10 cellular contexts compared by ENCODE assay signal in the genomic region with DNA sequence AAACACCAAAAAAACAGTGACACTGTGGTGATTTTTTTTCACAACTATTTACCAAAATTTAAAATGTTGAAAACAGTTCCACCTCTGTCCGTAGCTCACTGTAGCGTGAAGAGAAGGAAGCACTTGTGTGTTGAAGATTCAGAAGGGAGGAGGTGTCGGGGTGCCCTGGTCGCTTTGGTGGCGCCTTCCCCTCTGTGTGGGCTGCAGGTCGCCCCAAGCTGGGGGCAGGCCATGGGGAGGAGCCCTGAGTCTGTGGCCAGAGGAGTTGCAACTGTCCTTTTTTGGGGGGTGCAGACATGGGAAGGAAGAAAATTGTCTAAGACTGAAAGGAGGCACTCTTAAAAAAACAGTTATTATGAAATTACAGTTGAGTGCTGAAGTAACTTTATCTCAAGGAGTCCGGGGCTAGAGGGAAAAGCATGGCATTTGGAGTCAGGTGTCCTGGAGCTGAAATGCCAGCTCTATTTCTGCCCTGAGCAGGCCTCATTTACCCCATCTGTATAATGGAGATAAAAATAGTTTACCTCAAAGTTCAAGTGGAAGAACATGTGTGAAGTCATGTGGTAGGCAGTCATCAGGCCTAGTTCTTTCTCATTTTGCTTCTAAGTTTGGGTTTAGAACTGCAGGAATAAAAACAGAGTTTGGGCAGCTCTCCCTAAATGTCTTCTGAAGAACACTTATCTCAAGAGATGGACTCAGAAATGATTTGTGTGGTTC.
DNase-seq lines count a peak whose midpoint lies in the region; ATAC-seq and TF ChIP-seq lines count a peak whose summit lies in the region.
"Had no signal": no experiment of that assay in that cellular context is flagged by ENCODE, and none has a peak within 500 bp of the region (broad histone marks: within the 10 kb centered on the region; RNA-seq: fewer than 3 reads in every experiment).

No MANE protein-coding gene starts in this region.

- no TSS peak for BruUV-seq in OCI-LY7 (replicated peaks; lab: Mats Ljungman, UMichigan)

- H3K9me3 ChIP-seq in OCI-LY7 (ENCODE audit: low read length): no peaks in the 10 kb centered on the region

- no peaks in the 10 kb centered on the region for H3K27me3 Mint-ChIP-seq in activated T-cell treated with anti-CD3 and anti-CD28 coated beads, Interleukin-2, amount 50 U/mL, for 72 hours (ENCODE audit: low read depth)
- H3K27me3 Mint-ChIP-seq in activated T-cell treated with anti-CD3 and anti-CD28 coated beads, Interleukin-2, amount 50 U/mL, for 4 hours (ENCODE audit: low read depth): no peaks in the 10 kb centered on the region

- H3K4me1 Mint-ChIP-seq in activated T-cell treated with anti-CD3 and anti-CD28 coated beads, Interleukin-2, amount 50 U/mL, for 72 hours (ENCODE audit: low read depth): peaks cover 5% of the 10 kb centered on the region
- H3K4me1 Mint-ChIP-seq in activated T-cell treated with anti-CD3 and anti-CD28 coated beads, Interleukin-2, amount 50 U/mL, for 4 hours (ENCODE audit: low read depth): peaks cover 16% of the 10 kb centered on the region

- H3K4me3 Mint-ChIP-seq in activated T-cell treated with anti-CD3 and anti-CD28 coated beads, Interleukin-2, amount 50 U/mL, for 72 hours: no peak overlapping the region
- no peak overlapping the region for H3K4me3 Mint-ChIP-seq in activated T-cell treated with anti-CD3 and anti-CD28 coated beads, Interleukin-2, amount 50 U/mL, for 4 hours

- no peaks in the 10 kb centered on the region for H3K9me2 ChIP-seq in OCI-LY7 (ENCODE audit: insufficient read depth, low read length)

- ATAC-seq in activated T-cell treated with anti-CD3 and anti-CD28 coated beads, Interleukin-2, amount 50 U/mL, for 72 hours (replicated peaks in 1 of 2): peak in 1 of 2 donors; percentile 41
- ATAC-seq in activated T-cell treated with anti-CD3 and anti-CD28 coated beads, Interleukin-2, amount 50 U/mL, for 4 hours: no peak
- peak; percentile 80 for ATAC-seq in HG02884 (IDR thresholded peaks at IDR 0.05; ENCODE audit: unreplicated experiment)

- CTCF ChIA-PET in OCI-LY7 (lab: Charles Lee; ENCODE audit: unreplicated experiment): no interaction called here

- H3K36me3 Mint-ChIP-seq in activated T-cell treated with anti-CD3 and anti-CD28 coated beads, Interleukin-2, amount 50 U/mL, for 72 hours (ENCODE audit: insufficient read depth in 2 of 2): peaks cover 0 to 5% of the 10 kb centered on the region in 2 donors
- peaks cover 19% of the 10 kb centered on the region for H3K36me3 Mint-ChIP-seq in activated T-cell treated with anti-CD3 and anti-CD28 coated beads, Interleukin-2, amount 50 U/mL, for 4 hours (ENCODE audit: insufficient read depth)

- no peaks in the 10 kb centered on the region for H3K9me3 Mint-ChIP-seq in activated T-cell treated with anti-CD3 and anti-CD28 coated beads, Interleukin-2, amount 50 U/mL, for 72 hours
- H3K9me3 Mint-ChIP-seq in activated T-cell treated with anti-CD3 and anti-CD28 coated beads, Interleukin-2, amount 50 U/mL, for 4 hours: no peaks in the 10 kb centered on the region

- H3K36me3 ChIP-seq in OCI-LY7 (ENCODE audit: insufficient read depth, low read length): no peaks in the 10 kb centered on the region

- peaks cover 12% of the 10 kb centered on the region for H3K4me1 ChIP-seq in OCI-LY7 (ENCODE audit: insufficient read depth, low read length, poor library complexity, severe bottlenecking)

- POLR2A ChIA-PET in OCI-LY7 (lab: Charles Lee): interaction anchor here (0.5 to 1.1 kb wide), 3 partner anchors 11 to 147 kb away, joined by 3 read pairs; no protein-coding TSS in a partner anchor

- no peak for TF ChIP-seq CTCF in OCI-LY7 (conservative IDR thresholded peaks at IDR 0.05; ENCODE audit: low read length)

- H3K4me3 ChIP-seq in OCI-LY7 (ENCODE audit: low read depth, low read length, poor library complexity, severe bottlenecking): no peak overlapping the region

- no peaks in the 10 kb centered on the region for H3K79me2 ChIP-seq in OCI-LY7 (ENCODE audit: insufficient read depth, low read depth, low read length)

- H3K27ac ChIP-seq in OCI-LY7 (ENCODE audit: low read depth, low read length, poor library complexity, severe bottlenecking) (no peak overlapping the region), temporal lobe (ENCODE audit: low read depth, low read length) (peak overlapping the region; percentile 67)

- H3K27ac Mint-ChIP-seq in activated T-cell treated with anti-CD3 and anti-CD28 coated beads, Interleukin-2, amount 50 U/mL, for 72 hours: peak overlapping the region; percentile 43

- intact Hi-C loops in OCI-LY7 (cut with micrococcal nuclease; ENCODE audit: unreplicated experiment): no loop called here

- H4K20me1 ChIP-seq in OCI-LY7 (ENCODE audit: insufficient read depth, low read length): no peaks in the 10 kb centered on the region

- DNase-seq in activated T-cell treated with anti-CD3 and anti-CD28 coated beads, Interleukin-2, amount 50 U/mL, for 72 hours: no peak
- no peak for DNase-seq in activated T-cell treated with anti-CD3 and anti-CD28 coated beads, Interleukin-2, amount 50 U/mL, for 4 hours
- DNase-seq in OCI-LY7 (ENCODE audit: low spot score) (peak; percentile 8), NCI-H1694 treated with DMSO at 0.1 percent for 48 hours (lab: John Stamatoyannopoulos, UW) (no peak), inferior parietal cortex (ENCODE audit: extremely low spot score) (no peak), LoVo (ENCODE audit: low spot score) (no peak)
- DNase-seq: NCI-H2107, T-helper 9 cell had no signal

- H3K4me2 ChIP-seq in OCI-LY7 (ENCODE audit: low read length): peak overlapping the region; percentile 15

- peak overlapping the region; percentile 67; the same call in 1 of the 2 replicates for H2AFZ ChIP-seq in OCI-LY7 (ENCODE audit: low read length)
